In the genomic region with DNA sequence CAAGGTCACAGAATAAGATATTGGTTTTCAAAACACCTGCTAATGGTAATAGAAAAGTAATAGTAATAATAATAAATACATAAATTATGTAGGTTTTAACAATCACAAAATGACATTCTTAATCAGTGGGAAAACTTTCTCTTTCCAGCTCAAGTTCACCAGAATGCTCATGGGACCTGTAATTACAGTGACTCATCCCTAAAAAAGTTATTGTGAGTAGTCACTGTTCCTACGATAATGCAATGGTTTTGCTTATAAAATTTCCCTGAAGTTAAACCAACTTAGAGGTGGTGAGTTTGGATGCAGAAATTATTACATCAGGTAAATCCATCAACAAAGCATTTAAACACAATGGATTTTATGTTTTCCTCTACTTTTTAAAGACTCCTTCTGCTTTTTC, we compare ENCODE assay signal across 14 cellular contexts.
DNase-seq lines count a peak whose midpoint lies in the region; ATAC-seq and FAIRE-seq lines count a peak whose summit lies in the region.
"Had no signal": no experiment of that assay in that cellular context is flagged by ENCODE, and none has a peak within 500 bp of the region (broad histone marks: within the 10 kb centered on the region; RNA-seq: fewer than 3 reads in every experiment).

No MANE protein-coding gene starts in this region.

- no peak for ATAC-seq in GM21737 (IDR thresholded peaks at IDR 0.05; ENCODE audit: unreplicated experiment)

- peak; percentile 65 for DNase-seq in AG20443 (ENCODE audit: low spot score)
- peak; percentile 77 for DNase-seq in M059J (ENCODE audit: low read depth)
- DNase-seq in non-pigmented ciliary epithelial cell (ENCODE audit: low read depth): peak; percentile 40
- no peak for DNase-seq in NCI-H1092 treated with DMSO at 0.1 percent for 48 hours (lab: John Stamatoyannopoulos, UW)
- DNase-seq in CD1c-positive myeloid dendritic cell (ENCODE audit: extremely low spot score): no peak
- DNase-seq in hippocampal formation (lab: John Stamatoyannopoulos, UW): no peak
- DNase-seq: activated CD4-positive, alpha-beta T cell treated with anti-CD3 and anti-CD28 coated beads, Interleukin-2, amount 50 U/mL, for 4 hours; activated naive CD4-positive, alpha-beta T cell; GOT3; hypothalamus; NCI-H1694 treated with DMSO at 0.1 percent for 48 hours; stimulated activated CD4-positive, alpha-beta T cell treated with anti-CD3 and anti-CD28 coated beads, Interleukin-4, amount 100 ng/mL, for 24 hours had no signal

- FAIRE-seq in endometrium (lab: Jason Lieb, UNC): peak; percentile 46

Comparison
In these comparisons a context has a peak if more than half of its experiments do, and no peak if none do; other contexts are left out.
1. DNase-seq: peak in AG20443 (single experiment), M059J (single experiment) and non-pigmented ciliary epithelial cell (single experiment); none in NCI-H1092 treated with DMSO at 0.1 percent for 48 hours (single experiment), CD1c-positive myeloid dendritic cell (single experiment) and hippocampal formation (0 of 2).